Comparison of ENCODE assay signal across 10 cellular contexts in genomic region chr19:2424686-2425621, GRCh38. TPM values are rescaled to one million over a fixed set of nuclear protein-coding genes. Genes with fewer than 3 reads are reported as not detected.
A peak's percentile ranks its signal among the peaks of the same experiment; 100 is the strongest.
DNase-seq lines count a peak whose midpoint lies in the region; ATAC-seq and TF ChIP-seq lines count a peak whose summit lies in the region.
"Had no signal": no experiment of that assay in that cellular context is flagged by ENCODE, and none has a peak within 500 bp of the region (broad histone marks: within the 10 kb centered on the region; RNA-seq: fewer than 3 reads in every experiment).

No MANE protein-coding gene starts in this region.

- H3K27me3 ChIP-seq in ACC112 (ENCODE audit: insufficient read depth, low read length) (no peaks in the 10 kb centered on the region), IMR-90 (ENCODE audit: control insufficient read depth, insufficient read depth, low read length) (no peaks in the 10 kb centered on the region), ectodermal cell (ENCODE audit: control insufficient read depth, insufficient read depth, low read length, poor library complexity, severe bottlenecking) (no peaks in the 10 kb centered on the region)
- H3K27me3 ChIP-seq: SJCRH30 had no signal

- no peak overlapping the region for H3K27ac Mint-ChIP-seq in activated CD8-positive, alpha-beta T cell treated with anti-CD3 and anti-CD28 coated beads for 36 hours

- dilution Hi-C loops in IMR-90 (cut with HindIII; ENCODE audit: low sequenced_read_pairs, unreplicated experiment) = no loop called here

- intact Hi-C loops in IMR-90 (cut with micrococcal nuclease) = no loop called here
- intact Hi-C loops in activated CD8-positive, alpha-beta T cell treated with anti-CD3 and anti-CD28 coated beads for 36 hours (cut with micrococcal nuclease) = no loop called here

- H2BK5ac ChIP-seq in IMR-90 (ENCODE audit: low read depth, low read length, poor library complexity, severe bottlenecking) = no peak overlapping the region

- peaks cover 10% of the 10 kb centered on the region for H3K4me1 Mint-ChIP-seq in activated CD8-positive, alpha-beta T cell treated with anti-CD3 and anti-CD28 coated beads for 36 hours (ENCODE audit: low read depth)

- H3K27me3 Mint-ChIP-seq in activated CD8-positive, alpha-beta T cell treated with anti-CD3 and anti-CD28 coated beads for 36 hours = no peaks in the 10 kb centered on the region

- TF ChIP-seq CTCF in IMR-90 (conservative IDR thresholded peaks at IDR 0.05; ENCODE audit: low read depth, low read length) = peak; percentile 49
- no peak for TF ChIP-seq CTCF in activated CD8-positive, alpha-beta T cell treated with anti-CD3 and anti-CD28 coated beads for 36 hours (IDR thresholded peaks at IDR 0.05)

- peaks cover 18% of the 10 kb centered on the region for H3K36me3 Mint-ChIP-seq in activated CD8-positive, alpha-beta T cell treated with anti-CD3 and anti-CD28 coated beads for 36 hours (ENCODE audit: low read depth)

- H4K91ac ChIP-seq in IMR-90 (ENCODE audit: insufficient read depth, low read depth, low read length) = no peak overlapping the region

- CTCF ChIA-PET in IMR-90 (lab: Yijun Ruan, JAX) = no interaction called here
- CTCF ChIA-PET in activated CD8-positive, alpha-beta T cell treated with anti-CD3 and anti-CD28 coated beads for 36 hours (lab: Charles Lee) = no interaction called here

- peaks cover 32% of the 10 kb centered on the region for H3K79me2 ChIP-seq in ACC112 (ENCODE audit: control insufficient read depth, insufficient read depth, low read length, unreplicated experiment)

- peaks cover 25 to 74% of the 10 kb centered on the region in 2 experiments for H3K79me1 ChIP-seq in IMR-90 (ENCODE audit: low read depth in 1 of 2, low read length in 2 of 2)

- H3K18ac ChIP-seq in IMR-90 (ENCODE audit: low read depth, low read length) = no peak overlapping the region

- H2AK9ac ChIP-seq in IMR-90 (replicated peaks; ENCODE audit: low read depth, low read length, poor library complexity) = peak overlapping the region; percentile 90

- peak; percentile 39; the same call in 1 of the 2 replicates for TF ChIP-seq RAD21 in IMR-90 (IDR thresholded peaks at IDR 0.05; ENCODE audit: low read length)

- no peak overlapping the region for H3K14ac ChIP-seq in IMR-90 (replicated peaks; ENCODE audit: low read depth, low read length)

- peaks cover 29% of the 10 kb centered on the region for H4K20me1 ChIP-seq in IMR-90 (ENCODE audit: insufficient read depth, low read length)

- POLR2A ChIA-PET in IMR-90 (lab: Charles Lee; ENCODE audit: unreplicated experiment) = no interaction called here
- POLR2A ChIA-PET in activated CD8-positive, alpha-beta T cell treated with anti-CD3 and anti-CD28 coated beads for 36 hours (lab: Charles Lee) = interaction anchor here (1.0 to 3.5 kb wide), 3 partner anchors 14 to 32 kb away, joined by 3 to 31 read pairs (median 3); partner anchors contain the start of gene LMNB2

- no peak overlapping the region for H3K4me3 Mint-ChIP-seq in activated CD8-positive, alpha-beta T cell treated with anti-CD3 and anti-CD28 coated beads for 36 hours

- H3K4me1 ChIP-seq in ACC112 (ENCODE audit: control insufficient read depth, insufficient read depth, low read length, unreplicated experiment) (peaks cover 11% of the 10 kb centered on the region), IMR-90 (ENCODE audit: control insufficient read depth, insufficient read depth, low read length) (peaks cover 12% of the 10 kb centered on the region), ectodermal cell (ENCODE audit: control insufficient read depth, insufficient read depth, low read length) (peaks cover 28% of the 10 kb centered on the region), mesodermal cell (ENCODE audit: control insufficient read depth, insufficient read depth, low read length, poor library complexity, severe bottlenecking) (peaks cover 28% of the 10 kb centered on the region)

- no peak overlapping the region for H4K8ac ChIP-seq in IMR-90 (ENCODE audit: low read depth in 2 of 2, low read length in 2 of 2)

- ATAC-seq in IMR-90 (ENCODE audit: low read depth) (peak; percentile 47), GM18867 (IDR thresholded peaks at IDR 0.05; ENCODE audit: unreplicated experiment) (no peak), HG03520 (IDR thresholded peaks at IDR 0.05; ENCODE audit: unreplicated experiment) (no peak)
- no peak for ATAC-seq in activated CD8-positive, alpha-beta T cell treated with anti-CD3 and anti-CD28 coated beads for 36 hours

- H3K4me3 ChIP-seq in ACC112 (ENCODE audit: low read depth, low read length) (peak overlapping the region; percentile 98), IMR-90 (ENCODE audit: insufficient read depth, low read depth, low read length) (peak overlapping the region; percentile 12; the same call in 1 of the 2 replicates), ectodermal cell (ENCODE audit: insufficient read depth, low read depth, low read length) (peak overlapping the region; percentile 41), mesodermal cell (ENCODE audit: extremely low read depth, insufficient read depth, low read length, poor library complexity, severe bottlenecking) (peak overlapping the region; percentile 97)
- H3K4me3 ChIP-seq: lung, SJCRH30 had no signal

- no peak overlapping the region for H2BK120ac ChIP-seq in IMR-90 (ENCODE audit: low read depth, low read length)

- H3K9ac ChIP-seq in IMR-90 (ENCODE audit: low read depth, low read length) = no peak overlapping the region

- no peaks in the 10 kb centered on the region; the same call in 1 of the 2 replicates for H3K9me1 ChIP-seq in IMR-90 (ENCODE audit: insufficient read depth, low read length)

- 16% methylated on average over 62 of the region's 101 CpGs; no CpG with 5 or more reads in 1 of the 2 experiments for WGBS in IMR-90 (ENCODE audit: extremely low coverage in 2 of 2, insufficient read length in 1 of 2), 2 experiments
- WGBS in ectodermal cell, 2 experiments = 4% methylated on average over 101 of the region's 101 CpGs
- 6 to 8% methylated on average over 74 to 78 of the region's 101 CpGs for WGBS in mesodermal cell (ENCODE audit: insufficient coverage in 2 of 2), 2 experiments

- in situ Hi-C loops in IMR-90 (cut with MboI; ENCODE audit: low sequenced_read_pairs) = no loop called here

- no peak overlapping the region for H2AFZ ChIP-seq in ACC112 (ENCODE audit: low read length, unreplicated experiment)
- H2AFZ ChIP-seq in IMR-90 (replicated peaks; ENCODE audit: low read length, poor library complexity) = peak overlapping the region; percentile 70

- no peak for TF ChIP-seq POLR2A in IMR-90 (IDR thresholded peaks at IDR 0.05; ENCODE audit: low read depth, low read length)

- H3K56ac ChIP-seq in IMR-90 (ENCODE audit: extremely low read depth, insufficient read depth, low read length) = no peak overlapping the region

- H2AK5ac ChIP-seq in IMR-90 (ENCODE audit: low read depth, low read length) = no peak overlapping the region

- H3K27ac ChIP-seq in ACC112 (ENCODE audit: low read depth, low read length) (no peak overlapping the region), IMR-90 (ENCODE audit: insufficient read depth, low read length) (no peak overlapping the region), ectodermal cell (ENCODE audit: insufficient read depth, low read depth, low read length, poor library complexity, severe bottlenecking) (peak overlapping the region; percentile 50), mesodermal cell (ENCODE audit: low read depth, low read length, severe bottlenecking) (no peak overlapping the region)
- H3K27ac ChIP-seq: SJCRH30 had no signal

- no peaks in the 10 kb centered on the region for H3K9me3 Mint-ChIP-seq in activated CD8-positive, alpha-beta T cell treated with anti-CD3 and anti-CD28 coated beads for 36 hours

- no peak overlapping the region for H2BK20ac ChIP-seq in IMR-90 (ENCODE audit: low read depth, low read length)

- BruUV-seq in IMR-90 (replicated peaks; lab: Mats Ljungman, UMichigan) = no TSS peak

- H3K23ac ChIP-seq in IMR-90 (ENCODE audit: low read depth, low read length) = no peak overlapping the region

- H3K4ac ChIP-seq in IMR-90 (ENCODE audit: low read depth, low read length) = no peak overlapping the region; the same call in 1 of the 2 replicates

- H3K36me3 ChIP-seq in ACC112 (ENCODE audit: insufficient read depth, low read length) (no peaks in the 10 kb centered on the region), IMR-90 (ENCODE audit: control insufficient read depth, insufficient read depth, low read length) (peaks cover 5% of the 10 kb centered on the region; the same call in 1 of the 2 replicates), ectodermal cell (ENCODE audit: control insufficient read depth, insufficient read depth, low read length) (no peaks in the 10 kb centered on the region), mesodermal cell (ENCODE audit: control insufficient read depth, insufficient read depth, low read length) (peaks cover 29% of the 10 kb centered on the region)
- H3K36me3 ChIP-seq: SJCRH30 had no signal

- H3K9me3 ChIP-seq in IMR-90 (ENCODE audit: control insufficient read depth, insufficient read depth, low read length) = no peaks in the 10 kb centered on the region
- no peaks in the 10 kb centered on the region for H3K9me3 ChIP-seq in ectodermal cell (ENCODE audit: control insufficient read depth, low read length)
- H3K9me3 ChIP-seq in mesodermal cell (ENCODE audit: control insufficient read depth, low read length) = no peaks in the 10 kb centered on the region
- H3K9me3 ChIP-seq: SJCRH30 had no signal

- peak overlapping the region; percentile 44 for H3K4me2 ChIP-seq in IMR-90 (ENCODE audit: low read depth, low read length)

- H2BK15ac ChIP-seq in IMR-90 (ENCODE audit: low read depth, low read length) = no peak overlapping the region

- DNase-seq in IMR-90 (peak; percentile 69), ureter (ENCODE audit: low spot score) (no peak)
- DNase-seq in activated CD8-positive, alpha-beta T cell treated with anti-CD3 and anti-CD28 coated beads for 36 hours = no peak
- DNase-seq: SJCRH30 had no signal

- no peak overlapping the region for H4K5ac ChIP-seq in IMR-90 (ENCODE audit: low read depth, low read length)

RNA-seq across cellular contexts. Expression of gene TIMM13, which starts 2.4 kb away (rescaled TPM):
- 21.0 and 29.2 TPM in 2 replicates for total RNA-seq in IMR-90 (2012; rRNA removed)
- 62.3 and 93.7 TPM in 2 replicates for polyA plus RNA-seq in IMR-90 (2012; rRNA removed)
- polyA plus RNA-seq in IMR-90 (2012; cell fraction: cytosol; rRNA removed) = 73.2 and 85.8 TPM in 2 replicates
- 30.1 and 56.4 TPM in 2 replicates for polyA plus RNA-seq in IMR-90 (2012; cell fraction: nucleus; rRNA removed; ENCODE audit: low replicate concordance)
- polyA plus RNA-seq in ectodermal cell (2013, experiment 1 of 4) = 93.0 TPM
- polyA plus RNA-seq in ectodermal cell (2013, experiment 2 of 4) = 90.3 TPM
- polyA plus RNA-seq in ectodermal cell (2013, experiment 3 of 4) = 99.9 TPM
- polyA plus RNA-seq in ectodermal cell (2013, experiment 4 of 4) = 107 TPM
- polyA plus RNA-seq in mesodermal cell (2013, experiment 1 of 2) = 96.2 TPM
- polyA plus RNA-seq in mesodermal cell (2013, experiment 2 of 2) = 71.7 TPM
- total RNA-seq in activated CD8-positive, alpha-beta T cell treated with anti-CD3 and anti-CD28 coated beads for 36 hours = 100 to 1,000 TPM; 113 to 121 TPM
- 87.0 TPM for total RNA-seq in ureter

RNA-seq across cellular contexts. Expression of gene LMNB2, which starts 31.8 kb away (rescaled TPM):
- total RNA-seq in IMR-90 (2012; rRNA removed) (104 and 108 TPM in 2 replicates), ureter (27.5 TPM)
- 106 and 117 TPM in 2 replicates for polyA plus RNA-seq in IMR-90 (2012; rRNA removed)
- 57.0 and 66.3 TPM in 2 replicates for polyA plus RNA-seq in IMR-90 (2012; cell fraction: cytosol; rRNA removed)
- 88.6 and 109 TPM in 2 replicates for polyA plus RNA-seq in IMR-90 (2012; cell fraction: nucleus; rRNA removed; ENCODE audit: low replicate concordance)
- 210 TPM for polyA plus RNA-seq in ectodermal cell (2013, experiment 1 of 4)
- polyA plus RNA-seq in ectodermal cell (2013, experiment 2 of 4) = 193 TPM
- polyA plus RNA-seq in ectodermal cell (2013, experiment 3 of 4) = 120 TPM
- polyA plus RNA-seq in ectodermal cell (2013, experiment 4 of 4) = 124 TPM
- polyA plus RNA-seq in mesodermal cell (2013, experiment 1 of 2) = 83.7 TPM
- polyA plus RNA-seq in mesodermal cell (2013, experiment 2 of 2) = 74.4 TPM
- total RNA-seq in activated CD8-positive, alpha-beta T cell treated with anti-CD3 and anti-CD28 coated beads for 36 hours = 10 to 100 TPM; 90.9 to 96.3 TPM

RNA-seq across cellular contexts. Expression of gene GADD45B, which starts 51.0 kb away (rescaled TPM):
- total RNA-seq in IMR-90 (2012; rRNA removed) (28.1 and 30.1 TPM in 2 replicates), ureter (55.3 TPM)
- polyA plus RNA-seq in IMR-90 (2012; rRNA removed) = 84.0 and 106 TPM in 2 replicates
- polyA plus RNA-seq in IMR-90 (2012; cell fraction: cytosol; rRNA removed) = 70.3 and 87.0 TPM in 2 replicates
- 301 and 400 TPM in 2 replicates for polyA plus RNA-seq in IMR-90 (2012; cell fraction: nucleus; rRNA removed; ENCODE audit: low replicate concordance)
- polyA plus RNA-seq in ectodermal cell (2013, experiment 1 of 4) = 5.6 TPM
- 4.5 TPM for polyA plus RNA-seq in ectodermal cell (2013, experiment 2 of 4)
- 4.3 TPM for polyA plus RNA-seq in ectodermal cell (2013, experiment 3 of 4)
- polyA plus RNA-seq in ectodermal cell (2013, experiment 4 of 4) = 1.9 TPM
- polyA plus RNA-seq in mesodermal cell (2013, experiment 1 of 2) = 28.2 TPM
- 27.5 TPM for polyA plus RNA-seq in mesodermal cell (2013, experiment 2 of 2)
- total RNA-seq in activated CD8-positive, alpha-beta T cell treated with anti-CD3 and anti-CD28 coated beads for 36 hours = 100 to 1,000 TPM in 1 of 2 experiments, 10 to 100 TPM in 1; 98.3 to 102 TPM

Comparison
In these comparisons a context has a peak if more than half of its experiments do, and no peak if none do; other contexts are left out.
1. H3K4me3 ChIP-seq: peak in every context shown above with its lines; median percentile 98 in ACC112; 97 in mesodermal cell; 41 in ectodermal cell; 12 in IMR-90.